ENCODE assay signal across 10 cellular contexts in genomic region chr13:46759861-46760260, GRCh38. TPM values are rescaled to one million over a fixed set of nuclear protein-coding genes. Genes with fewer than 3 reads are reported as not detected.
A peak's percentile ranks its signal among the peaks of the same experiment; 100 is the strongest.
DNase-seq lines count a peak whose midpoint lies in the region; ATAC-seq, FAIRE-seq and TF ChIP-seq lines count a peak whose summit lies in the region.
"Had no signal": no experiment of that assay in that cellular context is flagged by ENCODE, and none has a peak within 500 bp of the region (broad histone marks: within the 10 kb centered on the region; RNA-seq: fewer than 3 reads in every experiment).

No MANE protein-coding gene starts in this region.

- WGBS in HepG2 (ENCODE audit: low lambda C conversion rate): 11% methylated on average over 2 of the region's 2 CpGs

- TF ChIP-seq CTCF in HepG2 (CRISPR knock-in tag; IDR thresholded peaks at IDR 0.05) (no peak), upper lobe of right lung (IDR thresholded peaks at IDR 0.05) (no peak), WTC11 (IDR thresholded peaks at IDR 0.05) (no peak)

- no peak for FAIRE-seq in HepG2 (lab: Jason Lieb, UNC)

- TF ChIP-seq POLR2A in HepG2 (IDR thresholded peaks at IDR 0.05; ENCODE audit: insufficient read depth in 1 of 2, low read depth in 2 of 2, low read length in 2 of 2): no peak

- H3K4me1 ChIP-seq in adipocyte (ENCODE audit: control insufficient read depth, insufficient read depth, low read length) (peaks cover 31% of the 10 kb centered on the region), HepG2 (ENCODE audit: insufficient read depth, low read length) (peaks cover 6% of the 10 kb centered on the region; the same call in 1 of the 2 replicates), upper lobe of right lung (peaks cover 8% of the 10 kb centered on the region)

- no peaks in the 10 kb centered on the region for H3K36me3 Mint-ChIP-seq in activated naive CD4-positive, alpha-beta T cell treated with anti-CD3 and anti-CD28 coated beads, Interleukin-2, amount 50 U/mL, for 72 hours
- H3K36me3 Mint-ChIP-seq in WTC11: 0 out of 2 replicates have a peak, but pooled peaks cover 1% of the 10 kb centered on the region

- no peak overlapping the region for H2AFZ ChIP-seq in HepG2 (ENCODE audit: low read length)

- H3K27ac ChIP-seq in HepG2 (ENCODE audit: extremely low read length, insufficient read depth, low read length) (no peak overlapping the region), upper lobe of right lung (peak overlapping the region; percentile 36)

- H3K9me3 ChIP-seq in adipocyte (ENCODE audit: control insufficient read depth, low read length): no peaks in the 10 kb centered on the region
- H3K9me3 ChIP-seq in HepG2 (ENCODE audit: low read length): no peaks in the 10 kb centered on the region
- no peaks in the 10 kb centered on the region for H3K9me3 ChIP-seq in upper lobe of right lung

- no peaks in the 10 kb centered on the region for H3K27me3 Mint-ChIP-seq in WTC11 (ENCODE audit: low read depth)

- CTCF ChIA-PET in HepG2 (lab: Yijun Ruan, JAX; ENCODE audit: low intra/inter-chr PET ratio, low total read pairs) (no interaction called here), WTC11 (lab: Charles Lee) (no interaction called here)

- H3K4me1 Mint-ChIP-seq in WTC11: peaks cover 6% of the 10 kb centered on the region

- H3K9ac ChIP-seq in adipocyte (ENCODE audit: low read length) (peak overlapping the region; percentile 40), HepG2 (ENCODE audit: insufficient read depth, low read depth, low read length) (no peak overlapping the region)

- intact Hi-C loops in HepG2 (cut with micrococcal nuclease; ENCODE audit: unreplicated experiment) (loop anchor here (5.0 kb wide), 1 partner anchor 563 kb away; no protein-coding TSS in a partner anchor), upper lobe of right lung (cut with DNase I) (no loop called here)

- H4K20me1 ChIP-seq in HepG2 (ENCODE audit: insufficient read depth, low read length): no peaks in the 10 kb centered on the region

- H3K27me3 ChIP-seq in adipocyte (replicated peaks; ENCODE audit: control insufficient read depth, insufficient read depth, low read length) (no peaks in the 10 kb centered on the region), HepG2 (ENCODE audit: control insufficient read depth in 1 of 2, insufficient read depth in 2 of 2, low read length in 2 of 2) (no peaks in the 10 kb centered on the region), upper lobe of right lung (no peaks in the 10 kb centered on the region)

- no peak overlapping the region for H3K4me3 ChIP-seq in adipocyte (ENCODE audit: low read length)
- no peak overlapping the region for H3K4me3 ChIP-seq in HepG2 (replicated peaks in 1 of 3; ENCODE audit: insufficient read depth in 1 of 3, low read depth in 2 of 3, low read length in 3 of 3)
- H3K4me3 ChIP-seq in upper lobe of right lung: no peak overlapping the region

- H3K9me3 Mint-ChIP-seq in activated naive CD4-positive, alpha-beta T cell treated with anti-CD3 and anti-CD28 coated beads, Interleukin-2, amount 50 U/mL, for 72 hours: no peaks in the 10 kb centered on the region
- H3K9me3 Mint-ChIP-seq in WTC11: no peaks in the 10 kb centered on the region

- in situ Hi-C loops in HepG2 (cut with HindIII; ENCODE audit: extremely low pct_ligation_motif_present, low pct_unique_long_range_greater_than_20kb): no loop called here

- H3K4me3 Mint-ChIP-seq in WTC11: no peak overlapping the region

- POLR2A ChIA-PET in HepG2 (lab: Yijun Ruan, JAX) (no interaction called here), WTC11 (lab: Charles Lee) (no interaction called here)

- H3K36me3 ChIP-seq in adipocyte (ENCODE audit: control insufficient read depth, insufficient read depth, low read length, severe bottlenecking) (no peaks in the 10 kb centered on the region), HepG2 (replicated peaks in 1 of 2; ENCODE audit: control insufficient read depth in 1 of 2, insufficient read depth in 2 of 2, low read length in 2 of 2) (no peaks in the 10 kb centered on the region), upper lobe of right lung (no peaks in the 10 kb centered on the region)

- ATAC-seq in activated naive CD4-positive, alpha-beta T cell treated with anti-CD3 and anti-CD28 coated beads, Interleukin-2, amount 50 U/mL, for 72 hours: no peak
- no peak; the same call in 2 of the 3 replicates for ATAC-seq in HepG2
- peak; percentile 88 for ATAC-seq in upper lobe of right lung
- no peak for ATAC-seq in WTC11

- no peak for TF ChIP-seq RAD21 in HepG2 (CRISPR knock-in tag; IDR thresholded peaks at IDR 0.05)

- BruUV-seq in HepG2 (replicated peaks; lab: Mats Ljungman, UMichigan): no TSS peak

- peak overlapping the region; percentile 43 to 58 for H3K27ac Mint-ChIP-seq in activated naive CD4-positive, alpha-beta T cell treated with anti-CD3 and anti-CD28 coated beads, Interleukin-2, amount 50 U/mL, for 72 hours
- H3K27ac Mint-ChIP-seq in WTC11: no peak overlapping the region

- 0 out of 2 replicates have a peak overlapping the region, but pooled peaks have one; percentile 1 for H3K4me2 ChIP-seq in HepG2 (ENCODE audit: low read depth, low read length)

- no peaks in the 10 kb centered on the region for H3K79me2 ChIP-seq in HepG2 (ENCODE audit: insufficient read depth, low read length)

- TF ChIP-seq EP300 in HepG2 (IDR thresholded peaks at IDR 0.05; ENCODE audit: low read depth in 2 of 2, low read length in 2 of 2): no peak
- no peak for TF ChIP-seq EP300 in HepG2 (CRISPR knock-in tag; IDR thresholded peaks at IDR 0.05; ENCODE audit: borderline replicate concordance)

- DNase-seq in activated naive CD4-positive, alpha-beta T cell treated with anti-CD3 and anti-CD28 coated beads, Interleukin-2, amount 50 U/mL, for 72 hours (ENCODE audit: low spot score in 2 of 2): no peak
- DNase-seq in activated naive CD4-positive, alpha-beta T cell treated with Interleukin-2 at 50 U/mL for 16 hours: no peak
- DNase-seq in adipocyte (ENCODE audit: low read depth) (no peak), HepG2 (ENCODE audit: low spot score) (no peak), upper lobe of right lung (no peak), middle frontal gyrus (ENCODE audit: extremely low spot score, low spot score) (no peak), WTC11 (ENCODE audit: low spot score) (no peak)
- DNase-seq in stimulated activated CD4-positive, alpha-beta T cell treated with anti-CD3 and anti-CD28 coated beads, Interleukin-12 subunit alpha, Interleukin-12 subunit beta, amount 100 ng/mL, for 4 hours: no peak
- DNase-seq: activated CD4-positive, alpha-beta T cell treated with anti-CD3 and anti-CD28 coated beads, Interleukin-2, amount 50 U/mL, for 1 hour; KG1 had no signal

TF ChIP-seq in HepG2, 621 proteins besides CTCF, POLR2A, EP300 and RAD21 (continues in another document):
- TF ChIP-seq CEBPB (IDR thresholded peaks at IDR 0.05; ENCODE audit: borderline replicate concordance, low read depth, low read length): peak; percentile 60; the same call in 1 of the 2 replicates

TF ChIP-seq in WTC11, 78 proteins besides CTCF, POLR2A, EP300 and RAD21 (continues in another document):
- TF ChIP-seq E2F1 (CRISPR knock-in tag; IDR thresholded peaks at IDR 0.05) (no peak), ELF4 (CRISPR knock-in tag; IDR thresholded peaks at IDR 0.05; ENCODE audit: low read depth) (no peak), NFE2L1 (CRISPR knock-in tag; IDR thresholded peaks at IDR 0.05) (no peak)

RNA-seq across cellular contexts. Expression of gene ESD, which starts 37.1 kb away (rescaled TPM):
- total RNA-seq in activated naive CD4-positive, alpha-beta T cell treated with anti-CD3 and anti-CD28 coated beads, Interleukin-2, amount 50 U/mL, for 72 hours: 100 to 1,000 TPM; 113 to 137 TPM
- total RNA-seq in HepG2 (2016; rRNA removed; fragmentation: Illumina TruSeq; extraction: Trizol) (147 and 234 TPM in 2 replicates), upper lobe of right lung (88.4 TPM), WTC11 (2021) (58.7 to 70.2 TPM (median 64.5 TPM) in 3 replicates)
- total RNA-seq in HepG2 (2016; cell fraction: cytosol; rRNA removed; fragmentation: Illumina TruSeq; extraction: Trizol; ENCODE audit: low read depth): 53.1 and 56.4 TPM in 2 replicates
- 146 and 243 TPM in 2 replicates for total RNA-seq in HepG2 (2016; cell fraction: insoluble cytoplasmic fraction; rRNA removed; fragmentation: Illumina TruSeq; extraction: Trizol)
- 92.1 and 96.2 TPM in 2 replicates for total RNA-seq in HepG2 (2016; cell fraction: membrane; rRNA removed; fragmentation: Illumina TruSeq; extraction: Trizol)
- total RNA-seq in HepG2 (2016; cell fraction: nucleus; rRNA removed; fragmentation: Illumina TruSeq; extraction: Trizol): 70.0 and 78.0 TPM in 2 replicates
- polyA plus RNA-seq in HepG2 (2011; rRNA removed): 87.5 and 118 TPM in 2 replicates
- polyA plus RNA-seq in HepG2 (2011; cell fraction: cytosol; rRNA removed): 51.7 and 73.6 TPM in 2 replicates
- 20.7 and 24.8 TPM in 2 replicates for polyA plus RNA-seq in HepG2 (2011; cell fraction: nucleus; rRNA removed)
- polyA plus RNA-seq in HepG2 (2012): 124 and 156 TPM in 2 replicates
- 62.3 and 69.2 TPM in 2 replicates for polyA plus RNA-seq in HepG2 (2016; cell fraction: cytosol; fragmentation: Illumina TruSeq; extraction: Trizol; ENCODE audit: low read depth)
- polyA plus RNA-seq in HepG2 (2016; cell fraction: insoluble cytoplasmic fraction; fragmentation: Illumina TruSeq; extraction: Trizol; ENCODE audit: low read depth): 282 and 300 TPM in 2 replicates
- polyA plus RNA-seq in HepG2 (2016; cell fraction: membrane; fragmentation: Illumina TruSeq; extraction: Trizol; ENCODE audit: low read depth): 93.3 and 95.7 TPM in 2 replicates
- polyA plus RNA-seq in HepG2 (2016; cell fraction: nucleus; fragmentation: Illumina TruSeq; extraction: Trizol; ENCODE audit: insufficient read depth, low read depth): 102 and 106 TPM in 2 replicates
- 20.2 and 23.9 TPM in 2 replicates for polyA minus RNA-seq in HepG2 (2011; rRNA and poly(A)+ RNA removed; ENCODE audit: low replicate concordance)
- polyA minus RNA-seq in HepG2 (2011; cell fraction: cytosol; rRNA and poly(A)+ RNA removed): 58.6 and 65.4 TPM in 2 replicates
- polyA minus RNA-seq in HepG2 (2011; cell fraction: nucleus; rRNA and poly(A)+ RNA removed): 33.9 and 53.6 TPM in 2 replicates
